8 cellular contexts compared by ENCODE assay signal in genomic region chr15:31489801-31490646, GRCh38.
A peak's percentile ranks its signal among the peaks of the same experiment; 100 is the strongest.
DNase-seq lines count a peak whose midpoint lies in the region; ATAC-seq and TF ChIP-seq lines count a peak whose summit lies in the region.

No MANE protein-coding gene starts in this region.

- H3K79me1 ChIP-seq in IMR-90 (ENCODE audit: low read depth in 1 of 2, low read length in 2 of 2), result no peaks in the 10 kb centered on the region

- no peak overlapping the region for H4K8ac ChIP-seq in IMR-90 (ENCODE audit: low read depth in 2 of 2, low read length in 2 of 2)

- dilution Hi-C loops in IMR-90 (cut with HindIII; ENCODE audit: low sequenced_read_pairs, unreplicated experiment), result no loop called here

- H2AK9ac ChIP-seq in IMR-90 (replicated peaks; ENCODE audit: low read depth, low read length, poor library complexity), result no peak overlapping the region

- H3K27ac Mint-ChIP-seq in T-helper 1 cell treated with Interleukin-12 subunit alpha and Interleukin-12 subunit beta and Interleukin-4 antibody, amounts not matched to agents 30 μg/mL and 1 μg/mL, for 36 hours, result peak overlapping the region; percentile 52

- peaks cover 2% of the 10 kb centered on the region; the same call in 1 of the 2 replicates for H3K9me3 ChIP-seq in IMR-90 (ENCODE audit: control insufficient read depth, insufficient read depth, low read length)
- H3K9me3 ChIP-seq in lung (ENCODE audit: control insufficient read depth in 2 of 2, insufficient read depth in 1 of 2, low read length in 1 of 2), result no peaks in the 10 kb centered on the region
- no peaks in the 10 kb centered on the region for H3K9me3 ChIP-seq in aorta (ENCODE audit: control insufficient read depth, low read length)

- no peak overlapping the region for H2BK120ac ChIP-seq in IMR-90 (ENCODE audit: low read depth, low read length)

- no peak overlapping the region for H2BK20ac ChIP-seq in IMR-90 (ENCODE audit: low read depth, low read length)

- no peak overlapping the region for H3K4me3 Mint-ChIP-seq in T-helper 1 cell treated with Interleukin-12 subunit alpha and Interleukin-12 subunit beta and Interleukin-4 antibody, amounts not matched to agents 30 μg/mL and 1 μg/mL, for 36 hours

- no peak overlapping the region for H3K56ac ChIP-seq in IMR-90 (ENCODE audit: extremely low read depth, insufficient read depth, low read length)

- intact Hi-C loops in IMR-90 (cut with micrococcal nuclease), result loop anchor here (1.0 to 10.0 kb wide), 3 partner anchors 290 to 827 kb away; partner anchors contain the start of gene FAN1
- intact Hi-C loops in aorta (cut with DNase I), result loop anchor here (2.0 to 10.0 kb wide), 6 partner anchors 53 to 495 kb away; partner anchors contain the start of genes KLF13 (in 1 of the 2) and MTMR10 (in 1 of the 2)

- H2BK5ac ChIP-seq in IMR-90 (ENCODE audit: low read depth, low read length, poor library complexity, severe bottlenecking), result no peak overlapping the region

- peak; percentile 75 for ATAC-seq in IMR-90 (ENCODE audit: low read depth)
- ATAC-seq in lung (ENCODE audit: insufficient read depth, low FRiP score), result no peak
- peak; percentile 80 for ATAC-seq in aorta (ENCODE audit: low FRiP score)
- ATAC-seq in HG02840 (IDR thresholded peaks at IDR 0.05; ENCODE audit: low FRiP score, unreplicated experiment), result no peak

- no peak for TF ChIP-seq POLR2A in IMR-90 (IDR thresholded peaks at IDR 0.05; ENCODE audit: low read depth, low read length)

- H3K14ac ChIP-seq in IMR-90 (replicated peaks; ENCODE audit: low read depth, low read length), result no peak overlapping the region

- H3K18ac ChIP-seq in IMR-90 (ENCODE audit: low read depth, low read length), result no peak overlapping the region

- no peaks in the 10 kb centered on the region for H3K27me3 Mint-ChIP-seq in T-helper 1 cell treated with Interleukin-12 subunit alpha and Interleukin-12 subunit beta and Interleukin-4 antibody, amounts not matched to agents 30 μg/mL and 1 μg/mL, for 36 hours (ENCODE audit: low read depth)

- H4K5ac ChIP-seq in IMR-90 (ENCODE audit: low read depth, low read length), result no peak overlapping the region

- in situ Hi-C loops in IMR-90 (cut with MboI; ENCODE audit: low sequenced_read_pairs), result loop anchor here (5.0 to 25.0 kb wide), 4 partner anchors 125 to 828 kb away; partner anchors contain the start of gene KLF13

- H3K9me3 Mint-ChIP-seq in T-helper 1 cell treated with Interleukin-12 subunit alpha and Interleukin-12 subunit beta and Interleukin-4 antibody, amounts not matched to agents 30 μg/mL and 1 μg/mL, for 36 hours, result peaks cover 37% of the 10 kb centered on the region

- H2AK5ac ChIP-seq in IMR-90 (ENCODE audit: low read depth, low read length), result no peak overlapping the region; the same call in 1 of the 2 replicates

- H3K9me1 ChIP-seq in IMR-90 (ENCODE audit: insufficient read depth, low read length), result peaks cover 3% of the 10 kb centered on the region; the same call in 1 of the 2 replicates

- POLR2A ChIA-PET in IMR-90 (lab: Charles Lee; ENCODE audit: unreplicated experiment), result no interaction called here

- H2AFZ ChIP-seq in IMR-90 (replicated peaks; ENCODE audit: low read length, poor library complexity), result peak overlapping the region; percentile 70

- peak; percentile 89 for TF ChIP-seq CTCF in IMR-90 (conservative IDR thresholded peaks at IDR 0.05; ENCODE audit: low read depth, low read length)
- peak; percentile 89 for TF ChIP-seq CTCF in lung (IDR thresholded peaks at IDR 0.05; ENCODE audit: control extremely low read depth, extremely low read depth)

- peaks cover 43% of the 10 kb centered on the region for H3K4me1 Mint-ChIP-seq in T-helper 1 cell treated with Interleukin-12 subunit alpha and Interleukin-12 subunit beta and Interleukin-4 antibody, amounts not matched to agents 30 μg/mL and 1 μg/mL, for 36 hours (ENCODE audit: low read depth)

- DNase-seq in NCI-H510A treated with DMSO at 0.1 percent for 48 hours (lab: John Stamatoyannopoulos, UW) (peak; percentile 20), NCI-H510A (lab: John Stamatoyannopoulos, UW) (no peak), IMR-90 (peak; percentile 62), ecto neural progenitor cell (ENCODE audit: low spot score) (peak; percentile 66), lung (ENCODE audit: low spot score) (peak; percentile 38), aorta (no peak)

- H3K27ac ChIP-seq in IMR-90 (ENCODE audit: insufficient read depth, low read length), result no peak overlapping the region
- no peak overlapping the region for H3K27ac ChIP-seq in lung (ENCODE audit: low read depth in 1 of 2, low read length in 1 of 2)
- H3K27ac ChIP-seq in aorta (ENCODE audit: low read depth in 1 of 2, low read length in 2 of 2), result no peak overlapping the region

- H3K4me3 ChIP-seq in IMR-90 (ENCODE audit: insufficient read depth, low read depth, low read length), result no peak overlapping the region
- H3K4me3 ChIP-seq in lung, result no peak overlapping the region
- no peak overlapping the region for H3K4me3 ChIP-seq in aorta (ENCODE audit: low read length in 2 of 2)

- WGBS in IMR-90 (ENCODE audit: extremely low coverage in 2 of 2, insufficient read length in 1 of 2), 2 experiments, result no CpG with 5 or more reads among the region's 12 CpGs
- WGBS in lung, 2 donors, result 46 to 52% methylated on average over 12 of the region's 12 CpGs
- 44% methylated on average over 12 of the region's 12 CpGs for WGBS in aorta, 2 donors

- H3K27me3 ChIP-seq in IMR-90 (ENCODE audit: control insufficient read depth, insufficient read depth, low read length) (no peaks in the 10 kb centered on the region; the same call in 1 of the 2 replicates), lung (ENCODE audit: control insufficient read depth, insufficient read depth) (no peaks in the 10 kb centered on the region), aorta (ENCODE audit: control insufficient read depth in 1 of 2, insufficient read depth in 2 of 2, low read length in 1 of 2) (no peaks in the 10 kb centered on the region)

- H2BK15ac ChIP-seq in IMR-90 (ENCODE audit: low read depth, low read length), result no peak overlapping the region

- CTCF ChIA-PET in IMR-90 (lab: Yijun Ruan, JAX), result interaction anchor here (0.6 to 3.2 kb wide), 14 partner anchors 15 to 578 kb away, joined by 3 to 12 read pairs (median 3); no protein-coding TSS in a partner anchor

- no peak overlapping the region for H4K91ac ChIP-seq in IMR-90 (ENCODE audit: insufficient read depth, low read depth, low read length)

- H3K4ac ChIP-seq in IMR-90 (ENCODE audit: low read depth, low read length), result no peak overlapping the region

- no peaks in the 10 kb centered on the region; the same call in 1 of the 2 replicates for H4K20me1 ChIP-seq in IMR-90 (ENCODE audit: insufficient read depth, low read length)

- no peak overlapping the region for H3K23ac ChIP-seq in IMR-90 (ENCODE audit: low read depth, low read length)

- H3K4me1 ChIP-seq in IMR-90 (ENCODE audit: control insufficient read depth, insufficient read depth, low read length) (peaks cover 2% of the 10 kb centered on the region), lung (ENCODE audit: control insufficient read depth in 2 of 2, insufficient read depth in 2 of 2, low read length in 2 of 2) (peaks cover 0 to 13% of the 10 kb centered on the region in 2 donors), aorta (ENCODE audit: control insufficient read depth in 1 of 2, insufficient read depth in 2 of 2, low read length in 2 of 2) (peaks cover 0 to 5% of the 10 kb centered on the region in 2 donors)

- peak; percentile 85 for TF ChIP-seq RAD21 in IMR-90 (IDR thresholded peaks at IDR 0.05; ENCODE audit: low read length)

- no TSS peak for BruUV-seq in IMR-90 (replicated peaks; lab: Mats Ljungman, UMichigan)

- H3K4me2 ChIP-seq in IMR-90 (ENCODE audit: low read depth, low read length), result no peak overlapping the region

- H3K36me3 Mint-ChIP-seq in T-helper 1 cell treated with Interleukin-12 subunit alpha and Interleukin-12 subunit beta and Interleukin-4 antibody, amounts not matched to agents 30 μg/mL and 1 μg/mL, for 36 hours (ENCODE audit: low read depth), result peaks cover 26% of the 10 kb centered on the region

- no peak overlapping the region for H3K9ac ChIP-seq in IMR-90 (ENCODE audit: low read depth, low read length)

- H3K36me3 ChIP-seq in IMR-90 (ENCODE audit: control insufficient read depth, insufficient read depth, low read length) (no peaks in the 10 kb centered on the region), lung (ENCODE audit: control insufficient read depth in 2 of 2, insufficient read depth in 2 of 2, low read length in 2 of 2) (no peaks in the 10 kb centered on the region), aorta (ENCODE audit: control insufficient read depth in 1 of 2, insufficient read depth in 2 of 2, low read length in 1 of 2) (no peaks in the 10 kb centered on the region)

TF ChIP-seq in IMR-90, 13 proteins besides CTCF, POLR2A, EP300 and RAD21:
- TF ChIP-seq FOS (IDR thresholded peaks at IDR 0.05; ENCODE audit: low read depth, low read length) (no peak), MAZ (IDR thresholded peaks at IDR 0.05; ENCODE audit: borderline replicate concordance, low read depth, low read length) (no peak), ELK1 (IDR thresholded peaks at IDR 0.05; ENCODE audit: borderline replicate concordance, low read depth, low read length) (no peak), MXI1 (IDR thresholded peaks at IDR 0.05; ENCODE audit: borderline replicate concordance, low read depth, low read length) (no peak), CHD1 (IDR thresholded peaks at IDR 0.05; ENCODE audit: low read depth, low read length) (no peak), MAFK (IDR thresholded peaks at IDR 0.05; ENCODE audit: low read depth, low read length) (no peak), SMC3 (IDR thresholded peaks at IDR 0.05; ENCODE audit: low read depth, low read length) (peak; percentile 89)

Comparison
In these comparisons a context has a peak if more than half of its experiments do, and no peak if none do; other contexts are left out.
1. DNase-seq: peak in NCI-H510A treated with DMSO at 0.1 percent for 48 hours (single experiment), IMR-90 (single experiment), ecto neural progenitor cell (single experiment) and lung (single experiment); none in NCI-H510A (single experiment) and aorta (0 of 2).
2. ATAC-seq: peak in IMR-90 (single experiment) and aorta (single experiment); none in lung (single experiment) and HG02840 (single experiment).